ENCODE assay signal across 2 cellular contexts in genomic region chr19:47550129-47550528, GRCh38.
TF ChIP-seq lines count a peak whose summit lies in the region.

No MANE protein-coding gene starts in this region.

TF ChIP-seq in GM23338, 12 proteins besides CTCF, POLR2A, EP300 and RAD21 (continued from another document):
- TF ChIP-seq REST (IDR thresholded peaks at IDR 0.05; ENCODE audit: unreplicated experiment) (no peak), STAT1 (IDR thresholded peaks at IDR 0.05; ENCODE audit: unreplicated experiment) (no peak)

TF ChIP-seq in K562, 482 proteins besides CTCF, POLR2A, EP300 and RAD21 (continued from another document and continues in another):
- TF ChIP-seq ZNF407 (IDR thresholded peaks at IDR 0.05; ENCODE audit: low read depth): peak; percentile 28; the same call in 1 of the 2 replicates
- no peak for TF ChIP-seq SNRNP70 (optimal IDR thresholded peaks at IDR 0.05; ENCODE audit: low read depth, low read length)
- TF ChIP-seq MGA (IDR thresholded peaks at IDR 0.05): 0 out of 2 replicates have a peak, but pooled peaks have one; percentile 18
- TF ChIP-seq, protein P1, sequence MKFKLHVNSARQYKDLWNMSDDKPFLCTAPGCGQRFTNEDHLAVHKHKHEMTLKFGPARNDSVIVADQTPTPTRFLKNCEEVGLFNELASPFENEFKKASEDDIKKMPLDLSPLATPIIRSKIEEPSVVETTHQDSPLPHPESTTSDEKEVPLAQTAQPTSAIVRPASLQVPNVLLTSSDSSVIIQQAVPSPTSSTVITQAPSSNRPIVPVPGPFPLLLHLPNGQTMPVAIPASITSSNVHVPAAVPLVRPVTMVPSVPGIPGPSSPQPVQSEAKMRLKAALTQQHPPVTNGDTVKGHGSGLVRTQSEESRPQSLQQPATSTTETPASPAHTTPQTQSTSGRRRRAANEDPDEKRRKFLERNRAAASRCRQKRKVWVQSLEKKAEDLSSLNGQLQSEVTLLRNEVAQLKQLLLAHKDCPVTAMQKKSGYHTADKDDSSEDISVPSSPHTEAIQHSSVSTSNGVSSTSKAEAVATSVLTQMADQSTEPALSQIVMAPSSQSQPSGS (CRISPR knock-in tag; IDR thresholded peaks at IDR 0.05): no peak
- TF ChIP-seq SIX5 (IDR thresholded peaks at IDR 0.05; ENCODE audit: borderline replicate concordance in 1 of 2, insufficient read depth in 1 of 2, low read depth in 1 of 2, low read length in 2 of 2): no peak
- 0 out of 2 replicates have a peak, but pooled peaks have one; percentile 70 for TF ChIP-seq THRAP3 (IDR thresholded peaks at IDR 0.05; ENCODE audit: borderline replicate concordance)
- no peak for TF ChIP-seq ZBTB40 (IDR thresholded peaks at IDR 0.05)
- TF ChIP-seq ZBTB40 (CRISPR knock-in tag; IDR thresholded peaks at IDR 0.05): no peak
- no peak for TF ChIP-seq ZNF24 (IDR thresholded peaks at IDR 0.05)
- TF ChIP-seq ARID2 (IDR thresholded peaks at IDR 0.05): no peak
- TF ChIP-seq SMARCB1 (IDR thresholded peaks at IDR 0.05; ENCODE audit: insufficient read length, low read depth): no peak
- no peak for TF ChIP-seq HNRNPL (IDR thresholded peaks at IDR 0.05; ENCODE audit: low read depth, low read length)
- no peak for TF ChIP-seq DMBX1 (CRISPR knock-in tag; IDR thresholded peaks at IDR 0.05; ENCODE audit: borderline replicate concordance)
- no peak for TF ChIP-seq ZNF589 (CRISPR knock-in tag; IDR thresholded peaks at IDR 0.05; ENCODE audit: low read depth)
- TF ChIP-seq NBN (IDR thresholded peaks at IDR 0.05; ENCODE audit: low read depth): no peak
- no peak for TF ChIP-seq TBP (optimal IDR thresholded peaks at IDR 0.05; ENCODE audit: low read depth, low read length)
- 0 out of 4 replicates have a peak, but pooled peaks of 1 of the 2 experiments have one; percentile 19 for TF ChIP-seq HDAC1 (IDR thresholded peaks at IDR 0.05)
- no peak for TF ChIP-seq FOXA3 (CRISPR knock-in tag; conservative IDR thresholded peaks at IDR 0.05 in 1 of 2, IDR thresholded peaks at IDR 0.05 in 1 of 2)
